ENCODE assay signal across 20 cellular contexts in genomic region chr6:9422138-9422537, GRCh38.
DNase-seq lines count a peak whose midpoint lies in the region; ATAC-seq, FAIRE-seq and TF ChIP-seq lines count a peak whose summit lies in the region.
"Had no signal": no experiment of that assay in that cellular context is flagged by ENCODE, and none has a peak within 500 bp of the region (broad histone marks: within the 10 kb centered on the region; RNA-seq: fewer than 3 reads in every experiment).

No MANE protein-coding gene starts in this region.

- no peaks in the 10 kb centered on the region for H3K23me2 ChIP-seq in H1 (ENCODE audit: low read depth, low read length)

- H3K23ac ChIP-seq in H1 (ENCODE audit: insufficient read length): no peak overlapping the region

- POLR2A ChIA-PET in HepG2 (lab: Yijun Ruan, JAX): no interaction called here
- POLR2A ChIA-PET in H1 (lab: Charles Lee; ENCODE audit: partially characterized antibody): no interaction called here

- H2BK120ac ChIP-seq in H1 (replicated peaks; ENCODE audit: low read depth, low read length): no peak overlapping the region

- H3K4me3 ChIP-seq in HepG2 (replicated peaks in 1 of 3; ENCODE audit: insufficient read depth in 1 of 3, low read depth in 2 of 3, low read length in 3 of 3) (no peak overlapping the region), right lobe of liver (no peak overlapping the region), H1 (ENCODE audit: extremely low read depth in 1 of 4, insufficient read depth in 2 of 4, low read depth in 3 of 4, low read length in 4 of 4) (no peak overlapping the region)
- H3K4me3 ChIP-seq: BLaER1 had no signal

- no peak for TF ChIP-seq CTCF in HepG2 (CRISPR knock-in tag; IDR thresholded peaks at IDR 0.05)
- no peak for TF ChIP-seq CTCF in right lobe of liver (IDR thresholded peaks at IDR 0.05)
- TF ChIP-seq CTCF in H1 (IDR thresholded peaks at IDR 0.05; ENCODE audit: control extremely low read depth in 1 of 3, insufficient read depth in 1 of 3, low read depth in 1 of 3, low read length in 3 of 3): no peak

- H3K4me1 ChIP-seq in HepG2 (ENCODE audit: insufficient read depth, low read length) (no peaks in the 10 kb centered on the region), right lobe of liver (no peaks in the 10 kb centered on the region), H1 (replicated peaks in 1 of 4; ENCODE audit: control insufficient read depth in 3 of 4, insufficient read depth in 4 of 4, low read length in 3 of 4) (peaks cover 0 to 4% (median 0%) of the 10 kb centered on the region in 4 experiments; a peak in 1 of 7 replicates)
- H3K4me1 ChIP-seq: BE2C, BLaER1 had no signal

- WGBS in HepG2 (ENCODE audit: low lambda C conversion rate): 42% methylated on average over 2 of the region's 2 CpGs
- 65% methylated on average over 2 of the region's 2 CpGs for WGBS in right lobe of liver (ENCODE audit: insufficient coverage, low coverage, low lambda C conversion rate, missing lambda C conversion rate)
- WGBS in H1 (ENCODE audit: extremely low coverage in 1 of 2, insufficient coverage in 1 of 2, insufficient read length in 1 of 2, insufficient replicate concordance in 2 of 2, low coverage in 1 of 2, low lambda C conversion rate in 2 of 2, missing lambda C conversion rate in 1 of 2), 2 experiments: 96% methylated on average over 2 of the region's 2 CpGs; no CpG with 5 or more reads in 1 of the 2 experiments

- no TSS peak for BruUV-seq in HepG2 (replicated peaks; lab: Mats Ljungman, UMichigan)

- H3K79me2 ChIP-seq in HepG2 (ENCODE audit: insufficient read depth, low read length) (no peaks in the 10 kb centered on the region), H1 (ENCODE audit: control insufficient read depth in 1 of 2, insufficient read depth in 2 of 2, low read length in 2 of 2) (no peaks in the 10 kb centered on the region)

- H3K14ac ChIP-seq in H1 (ENCODE audit: insufficient read length): no peak overlapping the region

- H2BK20ac ChIP-seq in H1 (ENCODE audit: low read length): no peak overlapping the region

- no peak overlapping the region for H4K8ac ChIP-seq in H1 (ENCODE audit: extremely low read depth, insufficient read depth, low read length)

- H3K18ac ChIP-seq in H1 (ENCODE audit: extremely low read depth, low read length): no peak overlapping the region

- no peak for TF ChIP-seq EP300 in HepG2 (IDR thresholded peaks at IDR 0.05; ENCODE audit: low read depth in 2 of 2, low read length in 2 of 2)
- no peak for TF ChIP-seq EP300 in HepG2 (CRISPR knock-in tag; IDR thresholded peaks at IDR 0.05; ENCODE audit: borderline replicate concordance)
- TF ChIP-seq EP300 in H1 (IDR thresholded peaks at IDR 0.05; ENCODE audit: borderline replicate concordance in 1 of 2, low read depth in 2 of 2, low read length in 2 of 2): no peak

- no peak overlapping the region for H3K4ac ChIP-seq in H1 (replicated peaks; ENCODE audit: insufficient read length, low read depth, low read length)

- no peaks in the 10 kb centered on the region for H4K20me1 ChIP-seq in HepG2 (ENCODE audit: insufficient read depth, low read length)
- no peaks in the 10 kb centered on the region for H4K20me1 ChIP-seq in H1 (replicated peaks in 1 of 2; ENCODE audit: control insufficient read depth in 1 of 2, insufficient read depth in 2 of 2, low read length in 2 of 2)
- H4K20me1 ChIP-seq: BLaER1 had no signal

- no peak overlapping the region for H4K91ac ChIP-seq in H1 (replicated peaks; ENCODE audit: insufficient read length, low read length)

- no peak overlapping the region for H2BK15ac ChIP-seq in H1 (ENCODE audit: low read length)

- TF ChIP-seq RAD21 in HepG2 (CRISPR knock-in tag; IDR thresholded peaks at IDR 0.05): no peak
- TF ChIP-seq RAD21 in H1 (IDR thresholded peaks at IDR 0.05 in 1 of 2, conservative IDR thresholded peaks at IDR 0.05 in 1 of 2; ENCODE audit: low read depth in 2 of 2, low read length in 2 of 2): no peak

- no peak overlapping the region for H3K27ac ChIP-seq in HepG2 (ENCODE audit: extremely low read length, insufficient read depth, low read length)
- H3K27ac ChIP-seq in right lobe of liver: no peak overlapping the region
- no peak overlapping the region for H3K27ac ChIP-seq in H1 (ENCODE audit: low read depth, low read length)
- H3K27ac ChIP-seq: BLaER1 had no signal

- DNase-seq in HepG2 (ENCODE audit: low spot score) (no peak), right lobe of liver (no peak), H1 (ENCODE audit: low read depth in 1 of 2, low spot score in 2 of 2) (no peak), HTR-8/SVneo (ENCODE audit: insufficient read length, low spot score) (no peak), DMS153 treated with DMSO at 0.1 percent for 48 hours (lab: John Stamatoyannopoulos, UW; ENCODE audit: unreplicated experiment) (no peak)
- DNase-seq: 8988T; ACHN; BE2C; C1 segment of cervical spinal cord; CD4-positive, alpha-beta memory T cell; CD4-positive, CD25-positive, alpha-beta regulatory T cell; CD8-positive, alpha-beta memory T cell; COR-L47; DMS 273 treated with DMSO at 0.1 percent for 48 hours; DMS153; DMS79 treated with DMSO at 0.1 percent for 48 hours; GF-D8 had no signal

- no peak overlapping the region for H2AFZ ChIP-seq in HepG2 (ENCODE audit: low read length)
- no peak overlapping the region for H2AFZ ChIP-seq in H1 (ENCODE audit: low read length)

- ATAC-seq in HepG2 (no peak), right lobe of liver (no peak)

- H3K79me1 ChIP-seq in H1 (ENCODE audit: low read depth, low read length): no peaks in the 10 kb centered on the region

- no peak overlapping the region for H3K9ac ChIP-seq in HepG2 (ENCODE audit: insufficient read depth, low read depth, low read length)
- H3K9ac ChIP-seq in H1 (replicated peaks in 1 of 4; ENCODE audit: extremely low read depth in 1 of 4, low read depth in 3 of 4, low read length in 3 of 4): no peak overlapping the region
- H3K9ac ChIP-seq: BLaER1 had no signal

- peaks cover 36% of the 10 kb centered on the region for H3K9me3 ChIP-seq in HepG2 (ENCODE audit: low read length)
- no peaks in the 10 kb centered on the region for H3K9me3 ChIP-seq in right lobe of liver
- H3K9me3 ChIP-seq in H1 (ENCODE audit: insufficient read depth in 2 of 2, low read depth in 1 of 2, low read length in 1 of 2): no peaks in the 10 kb centered on the region
- H3K9me3 ChIP-seq: BE2C, BLaER1 had no signal

- H3K56ac ChIP-seq in H1 (replicated peaks; ENCODE audit: insufficient read length, low read depth, low read length): no peak overlapping the region

- no peak overlapping the region for H2BK12ac ChIP-seq in H1 (ENCODE audit: low read depth, low read length)

- no peak overlapping the region for H2BK5ac ChIP-seq in H1 (ENCODE audit: low read depth, low read length)

- H3K4me2 ChIP-seq in HepG2 (ENCODE audit: low read depth, low read length) (no peak overlapping the region), H1 (ENCODE audit: insufficient read depth in 1 of 2, low read depth in 2 of 2, low read length in 2 of 2) (no peak overlapping the region)
- H3K4me2 ChIP-seq: BLaER1 had no signal

- H3K27me3 ChIP-seq in HepG2 (ENCODE audit: control insufficient read depth in 1 of 2, insufficient read depth in 2 of 2, low read length in 2 of 2) (no peaks in the 10 kb centered on the region), right lobe of liver (no peaks in the 10 kb centered on the region), H1 (replicated peaks in 1 of 4; ENCODE audit: control insufficient read depth in 3 of 4, extremely low read depth in 1 of 4, insufficient read depth in 3 of 4, low read length in 3 of 4) (no peaks in the 10 kb centered on the region)
- H3K27me3 ChIP-seq: BE2C, BLaER1 had no signal

- no peak for FAIRE-seq in HepG2 (lab: Jason Lieb, UNC)
- no peak for FAIRE-seq in H1 (lab: Jason Lieb, UNC)
- FAIRE-seq in HTR-8/SVneo (lab: Jason Lieb, UNC): no peak
- FAIRE-seq: GM12891, GM19239 had no signal

- H3K36me3 ChIP-seq in HepG2 (replicated peaks in 1 of 2; ENCODE audit: control insufficient read depth in 1 of 2, insufficient read depth in 2 of 2, low read length in 2 of 2) (no peaks in the 10 kb centered on the region), right lobe of liver (no peaks in the 10 kb centered on the region), H1 (ENCODE audit: control insufficient read depth in 2 of 4, insufficient read depth in 4 of 4, low read length in 3 of 4) (no peaks in the 10 kb centered on the region)
- H3K36me3 ChIP-seq: BE2C, BLaER1 had no signal

- intact Hi-C loops in HepG2 (cut with micrococcal nuclease; ENCODE audit: unreplicated experiment) (no loop called here), right lobe of liver (cut with DNase I) (no loop called here)

- H2AK5ac ChIP-seq in H1 (ENCODE audit: low read depth, low read length): no peak overlapping the region

- no peak overlapping the region for H4K5ac ChIP-seq in H1 (ENCODE audit: insufficient read length, low read depth, low read length)

- no peak for TF ChIP-seq POLR2A in HepG2 (IDR thresholded peaks at IDR 0.05; ENCODE audit: insufficient read depth in 1 of 2, low read depth in 2 of 2, low read length in 2 of 2)
- no peak for TF ChIP-seq POLR2A in right lobe of liver (IDR thresholded peaks at IDR 0.05)
- no peak for TF ChIP-seq POLR2A in H1 (IDR thresholded peaks at IDR 0.05; ENCODE audit: control extremely low read depth in 1 of 2, low read depth in 2 of 2, low read length in 2 of 2)

- in situ Hi-C loops in HepG2 (cut with HindIII; ENCODE audit: extremely low pct_ligation_motif_present, low pct_unique_long_range_greater_than_20kb): loop anchor here (25.0 kb wide), 2 partner anchors 435 to 910 kb away; no protein-coding TSS in a partner anchor

- CTCF ChIA-PET in HepG2 (lab: Yijun Ruan, JAX; ENCODE audit: low intra/inter-chr PET ratio, low total read pairs) (no interaction called here), H1 (lab: Charles Lee; ENCODE audit: partially characterized antibody) (interaction anchor here (0.6 to 2.6 kb wide), 3 partner anchors 9 to 873 kb away, joined by 3 to 8 read pairs (median 3); no protein-coding TSS in a partner anchor)

TF ChIP-seq in HepG2, 621 proteins besides CTCF, POLR2A, EP300 and RAD21:
- TF ChIP-seq ZNF775 (CRISPR knock-in tag; IDR thresholded peaks at IDR 0.05; ENCODE audit: borderline replicate concordance): no peak
- peak; percentile 53; the same call in 1 of the 2 replicates for TF ChIP-seq CEBPB (IDR thresholded peaks at IDR 0.05; ENCODE audit: borderline replicate concordance, low read depth, low read length)

Comparison
In these comparisons a context has a peak if more than half of its experiments do, and no peak if none do; other contexts are left out.
1. Of the 41 proteins assayed by ChIP-seq in both HepG2 and H1: peak only in HepG2: none; only in H1: none; in both: CEBPB; in neither: 40.